In genomic region chr19:8463343-8463742, GRCh38 we compare ENCODE assay signal across 20 cellular contexts. TPM values are rescaled to one million over a fixed set of nuclear protein-coding genes. Genes with fewer than 3 reads are reported as not detected.
A peak's percentile ranks its signal among the peaks of the same experiment; 100 is the strongest.
DNase-seq lines count a peak whose midpoint lies in the region; ATAC-seq and TF ChIP-seq lines count a peak whose summit lies in the region.
"Had no signal": no experiment of that assay in that cellular context is flagged by ENCODE, and none has a peak within 500 bp of the region (broad histone marks: within the 10 kb centered on the region; RNA-seq: fewer than 3 reads in every experiment).

No MANE protein-coding gene starts in this region.

- H3K27me3 Mint-ChIP-seq in activated T-cell treated with anti-CD3 and anti-CD28 coated beads, Interleukin-2, amount 50 U/mL, for 24 hours = no peaks in the 10 kb centered on the region
- no peaks in the 10 kb centered on the region for H3K27me3 Mint-ChIP-seq in activated T-cell treated with anti-CD3 and anti-CD28 coated beads, Interleukin-2, amount 50 U/mL, for 4 hours (ENCODE audit: low read depth)
- no peaks in the 10 kb centered on the region for H3K27me3 Mint-ChIP-seq in endodermal cell (ENCODE audit: insufficient read depth)
- H3K27me3 Mint-ChIP-seq in nephron progenitor cell (ENCODE audit: low read depth, poor library complexity) = peaks cover 3% of the 10 kb centered on the region

- intact Hi-C loops in upper lobe of right lung (cut with DNase I) = no loop called here

- no peak overlapping the region for H3K4me3 Mint-ChIP-seq in activated T-cell treated with anti-CD3 and anti-CD28 coated beads, Interleukin-2, amount 50 U/mL, for 24 hours
- no peak overlapping the region for H3K4me3 Mint-ChIP-seq in activated T-cell treated with anti-CD3 and anti-CD28 coated beads, Interleukin-2, amount 50 U/mL, for 4 hours
- H3K4me3 Mint-ChIP-seq in endodermal cell = no peak overlapping the region
- H3K4me3 Mint-ChIP-seq in nephron progenitor cell = no peak overlapping the region
- H3K4me3 Mint-ChIP-seq: CD14-positive monocyte had no signal

- TF ChIP-seq CTCF in endodermal cell (conservative IDR thresholded peaks at IDR 0.05) = no peak
- TF ChIP-seq CTCF in nephron progenitor cell (IDR thresholded peaks at IDR 0.05) = no peak
- TF ChIP-seq CTCF in upper lobe of right lung (IDR thresholded peaks at IDR 0.05) = no peak

- H3K4me1 ChIP-seq in endodermal cell (ENCODE audit: control insufficient read depth, insufficient read depth, low read length) = no peaks in the 10 kb centered on the region
- H3K4me1 ChIP-seq in upper lobe of right lung = peaks cover 48% of the 10 kb centered on the region

- H3K4me1 Mint-ChIP-seq in activated T-cell treated with anti-CD3 and anti-CD28 coated beads, Interleukin-2, amount 50 U/mL, for 24 hours (ENCODE audit: low read depth) = peaks cover 45% of the 10 kb centered on the region
- H3K4me1 Mint-ChIP-seq in activated T-cell treated with anti-CD3 and anti-CD28 coated beads, Interleukin-2, amount 50 U/mL, for 4 hours (ENCODE audit: low read depth) = peaks cover 49% of the 10 kb centered on the region
- H3K4me1 Mint-ChIP-seq in endodermal cell = peaks cover 32% of the 10 kb centered on the region
- peaks cover 40% of the 10 kb centered on the region for H3K4me1 Mint-ChIP-seq in nephron progenitor cell

- H3K36me3 ChIP-seq in endodermal cell (ENCODE audit: control insufficient read depth, insufficient read depth, low read length) = peaks cover 98% of the 10 kb centered on the region
- H3K36me3 ChIP-seq in upper lobe of right lung = peaks cover 54% of the 10 kb centered on the region

- 95 to 98% methylated on average over 7 of the region's 7 CpGs for WGBS in endodermal cell (ENCODE audit: insufficient coverage in 1 of 2, insufficient read length in 1 of 2), 2 experiments

- ATAC-seq in activated T-cell treated with anti-CD3 and anti-CD28 coated beads, Interleukin-2, amount 50 U/mL, for 4 hours = no peak
- peak; percentile 38 for ATAC-seq in upper lobe of right lung
- ATAC-seq in GM19023 (IDR thresholded peaks at IDR 0.05; ENCODE audit: unreplicated experiment) = no peak
- ATAC-seq: PC-3 had no signal

- H3K27me3 ChIP-seq in endodermal cell (ENCODE audit: control insufficient read depth, insufficient read depth, low read length, poor library complexity, severe bottlenecking) (no peaks in the 10 kb centered on the region), upper lobe of right lung (no peaks in the 10 kb centered on the region)

- H3K9me3 Mint-ChIP-seq in activated T-cell treated with anti-CD3 and anti-CD28 coated beads, Interleukin-2, amount 50 U/mL, for 24 hours = no peaks in the 10 kb centered on the region
- H3K9me3 Mint-ChIP-seq in activated T-cell treated with anti-CD3 and anti-CD28 coated beads, Interleukin-2, amount 50 U/mL, for 4 hours = no peaks in the 10 kb centered on the region
- H3K9me3 Mint-ChIP-seq in endodermal cell (no peaks in the 10 kb centered on the region), nephron progenitor cell (no peaks in the 10 kb centered on the region)
- H3K9me3 Mint-ChIP-seq: CD14-positive monocyte had no signal

- H3K9ac ChIP-seq in endodermal cell (ENCODE audit: extremely low read depth, low read length, poor library complexity, severe bottlenecking) = no peak overlapping the region

- H3K9me3 ChIP-seq in endodermal cell (ENCODE audit: control insufficient read depth, low read length) = no peaks in the 10 kb centered on the region
- no peaks in the 10 kb centered on the region for H3K9me3 ChIP-seq in upper lobe of right lung

- no peak overlapping the region for H3K27ac ChIP-seq in endodermal cell (ENCODE audit: low read depth, low read length)
- H3K27ac ChIP-seq in upper lobe of right lung = peak overlapping the region; percentile 1

- H3K4me3 ChIP-seq in endodermal cell (ENCODE audit: low read length) = no peak overlapping the region
- no peak overlapping the region for H3K4me3 ChIP-seq in upper lobe of right lung

- H3K36me3 Mint-ChIP-seq in activated T-cell treated with anti-CD3 and anti-CD28 coated beads, Interleukin-2, amount 50 U/mL, for 24 hours (ENCODE audit: low read depth) = peaks cover 99% of the 10 kb centered on the region
- peaks cover 55% of the 10 kb centered on the region for H3K36me3 Mint-ChIP-seq in activated T-cell treated with anti-CD3 and anti-CD28 coated beads, Interleukin-2, amount 50 U/mL, for 4 hours (ENCODE audit: insufficient read depth)
- peaks cover 80% of the 10 kb centered on the region for H3K36me3 Mint-ChIP-seq in endodermal cell (ENCODE audit: low read depth)
- H3K36me3 Mint-ChIP-seq in nephron progenitor cell (ENCODE audit: low read depth) = peaks cover 75% of the 10 kb centered on the region

- H3K27ac Mint-ChIP-seq in activated T-cell treated with anti-CD3 and anti-CD28 coated beads, Interleukin-2, amount 50 U/mL, for 24 hours = peak overlapping the region; percentile 22
- H3K27ac Mint-ChIP-seq in endodermal cell (peak overlapping the region; percentile 11), nephron progenitor cell (peak overlapping the region; percentile 62)

- DNase-seq in activated T-cell treated with anti-CD3 and anti-CD28 coated beads, Interleukin-2, amount 50 U/mL, for 24 hours = no peak
- no peak for DNase-seq in activated T-cell treated with anti-CD3 and anti-CD28 coated beads, Interleukin-2, amount 50 U/mL, for 4 hours
- DNase-seq in endodermal cell (no peak), nephron progenitor cell (no peak), upper lobe of right lung (no peak), SIG-M5 treated with dmso at 0.1 percent for 504 hours (lab: John Stamatoyannopoulos, UW; ENCODE audit: unreplicated experiment) (no peak), SIG-M5 (lab: John Stamatoyannopoulos, UW) (no peak)
- DNase-seq: 8988T, DMS79 treated with DMSO at 0.1 percent for 48 hours, H7, NCI-H1436, NCI-H2029, NCI-H345, NCI-H524 treated with DMSO at 0.1 percent for 48 hours, PC-3, RPMI8226 had no signal

RNA-seq across cellular contexts. Expression of gene HNRNPM, which starts 18.6 kb away (rescaled TPM):
- 100 to 1,000 TPM; 448 to 486 (median 453) TPM for total RNA-seq in activated T-cell treated with anti-CD3 and anti-CD28 coated beads, Interleukin-2, amount 50 U/mL, for 4 hours
- 100 to 1,000 TPM; 271 to 370 TPM for total RNA-seq in endodermal cell
- polyA plus RNA-seq in endodermal cell (2013, experiment 1 of 2) = 198 TPM
- polyA plus RNA-seq in endodermal cell (2013, experiment 2 of 2) = 223 TPM
- total RNA-seq in upper lobe of right lung = 131 TPM

RNA-seq across cellular contexts. Expression of gene PRAM1, which starts 39.1 kb away (rescaled TPM):
- under 1 TPM in 1 of 3 donors, not detected in 2; 0.13 TPM for total RNA-seq in activated T-cell treated with anti-CD3 and anti-CD28 coated beads, Interleukin-2, amount 50 U/mL, for 4 hours
- total RNA-seq in endodermal cell = 1 to 10 TPM in 1 of 2 donors, under 1 TPM in 1; 0.40 to 1.9 TPM
- 1.00 TPM for polyA plus RNA-seq in endodermal cell (2013, experiment 1 of 2)
- polyA plus RNA-seq in endodermal cell (2013, experiment 2 of 2) = 0.58 TPM
- 31.3 TPM for total RNA-seq in upper lobe of right lung
- total RNA-seq: MCF 10A, PC-3 had no signal
- polyA plus RNA-seq: AG04450 had no signal

RNA-seq across cellular contexts. Expression of gene MARCHF2, which starts 50.2 kb away (rescaled TPM):
- 1 to 10 TPM; 6.4 to 9.5 (median 6.7) TPM for total RNA-seq in activated T-cell treated with anti-CD3 and anti-CD28 coated beads, Interleukin-2, amount 50 U/mL, for 4 hours
- 10 to 100 TPM; 31.8 to 35.9 TPM for total RNA-seq in endodermal cell
- polyA plus RNA-seq in endodermal cell (2013, experiment 1 of 2) = 21.8 TPM
- 20.4 TPM for polyA plus RNA-seq in endodermal cell (2013, experiment 2 of 2)
- total RNA-seq in upper lobe of right lung = 58.7 TPM

RNA-seq across cellular contexts. Expression of gene ZNF414, which starts 50.6 kb away (rescaled TPM):
- total RNA-seq in activated T-cell treated with anti-CD3 and anti-CD28 coated beads, Interleukin-2, amount 50 U/mL, for 4 hours = 10 to 100 TPM; 27.8 to 31.2 (median 29.4) TPM
- 10 to 100 TPM; 22.6 to 23.7 TPM for total RNA-seq in endodermal cell
- polyA plus RNA-seq in endodermal cell (2013, experiment 1 of 2) = 20.2 TPM
- 25.0 TPM for polyA plus RNA-seq in endodermal cell (2013, experiment 2 of 2)
- total RNA-seq in upper lobe of right lung = 23.4 TPM

Comparison
In these comparisons a context has a peak if more than half of its experiments do, and no peak if none do; other contexts are left out.
1. H3K27ac Mint-ChIP-seq: peak in every context shown above with its lines; median percentile 62 in nephron progenitor cell; 22 in activated T-cell treated with anti-CD3 and anti-CD28 coated beads, Interleukin-2, amount 50 U/mL, for 24 hours; 11 in endodermal cell.
2. RNA of gene PRAM1, which starts 39.1 kb away (total RNA-seq): 31.3 TPM in upper lobe of right lung (single experiment); 0.40 to 1.9 TPM in endodermal cell and 0.13 TPM in activated T-cell treated with anti-CD3 and anti-CD28 coated beads, Interleukin-2, amount 50 U/mL, for 4 hours; every median in the first group is over 10 times any median in the second.